Comparison of ENCODE assay signal across 15 cellular contexts in the genomic region with DNA sequence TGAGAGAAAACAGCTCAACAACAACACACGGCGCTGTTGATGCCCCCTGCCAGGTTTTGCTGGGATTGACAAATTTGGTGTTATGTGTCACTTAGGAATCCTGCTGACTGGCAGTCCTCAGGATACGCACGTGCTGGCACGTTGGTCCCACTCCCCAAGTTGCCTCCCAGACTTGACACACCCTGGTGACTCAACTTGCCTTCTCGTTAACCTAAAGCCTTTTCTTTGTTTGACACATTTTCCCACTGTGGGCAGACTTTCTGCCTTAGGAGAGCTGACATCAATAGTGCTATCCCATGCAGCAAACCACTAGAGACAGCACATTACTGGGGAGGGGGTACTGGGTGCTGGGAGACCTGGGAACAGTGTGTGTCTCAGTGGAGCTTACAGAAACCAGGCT.
DNase-seq lines count a peak whose midpoint lies in the region; ATAC-seq, FAIRE-seq and TF ChIP-seq lines count a peak whose summit lies in the region.
"Had no signal": no experiment of that assay in that cellular context is flagged by ENCODE, and none has a peak within 500 bp of the region (broad histone marks: within the 10 kb centered on the region; RNA-seq: fewer than 3 reads in every experiment).

No MANE protein-coding gene starts in this region.

- peak overlapping the region; percentile 54 for H3K27ac Mint-ChIP-seq in activated T-helper 2 cell treated with anti-CD3 and anti-CD28 coated beads, Interferon-gamma antibody, Interleukin-2, Interleukin-4, amounts not matched to agents 10 μg/mL and 5 μg/mL and 100 μg/mL, durations not matched to agents 14 hours and 24 hours and 36 hours

- no peaks in the 10 kb centered on the region for H3K27me3 Mint-ChIP-seq in activated T-helper 2 cell treated with anti-CD3 and anti-CD28 coated beads, Interferon-gamma antibody, Interleukin-2, Interleukin-4, amounts not matched to agents 10 μg/mL and 5 μg/mL and 100 μg/mL, durations not matched to agents 14 hours and 24 hours and 36 hours (ENCODE audit: low read depth)

- H3K4me1 Mint-ChIP-seq in activated T-helper 2 cell treated with anti-CD3 and anti-CD28 coated beads, Interferon-gamma antibody, Interleukin-2, Interleukin-4, amounts not matched to agents 10 μg/mL and 5 μg/mL and 100 μg/mL, durations not matched to agents 14 hours and 24 hours and 36 hours (ENCODE audit: low read depth): peaks cover 52% of the 10 kb centered on the region

- no peak for ATAC-seq in HG02610 (IDR thresholded peaks at IDR 0.05; ENCODE audit: unreplicated experiment)
- ATAC-seq: SK-N-SH treated with all-trans-retinoic acid at 6 μM for 48 hours had no signal

- no peak for TF ChIP-seq CTCF in GM10248 (IDR thresholded peaks at IDR 0.05; ENCODE audit: control extremely low read depth, extremely low read depth, low read depth, missing control alignments)

- CTCF ChIA-PET in GM10248 (lab: Yijun Ruan, JAX): interaction anchor here (1.4 kb wide), 1 partner anchor 10 kb away, joined by 4 read pairs; no protein-coding TSS in a partner anchor

- POLR2A ChIA-PET in GM10248 (lab: Yijun Ruan, JAX): no interaction called here

- H3K4me3 Mint-ChIP-seq in activated T-helper 2 cell treated with anti-CD3 and anti-CD28 coated beads, Interferon-gamma antibody, Interleukin-2, Interleukin-4, amounts not matched to agents 10 μg/mL and 5 μg/mL and 100 μg/mL, durations not matched to agents 14 hours and 24 hours and 36 hours (ENCODE audit: low read depth): no peak overlapping the region

- no peak for FAIRE-seq in urothelium cell line (lab: Jason Lieb, UNC)
- FAIRE-seq: GM19239 had no signal

- H3K9me3 Mint-ChIP-seq in activated T-helper 2 cell treated with anti-CD3 and anti-CD28 coated beads, Interferon-gamma antibody, Interleukin-2, Interleukin-4, amounts not matched to agents 10 μg/mL and 5 μg/mL and 100 μg/mL, durations not matched to agents 14 hours and 24 hours and 36 hours: no peaks in the 10 kb centered on the region

- intact Hi-C loops in activated T-helper 2 cell treated with anti-CD3 and anti-CD28 coated beads, Interferon-gamma antibody, Interleukin-2, Interleukin-4, amounts not matched to agents 10 μg/mL and 5 μg/mL and 100 μg/mL, durations not matched to agents 14 hours and 24 hours and 36 hours (cut with micrococcal nuclease): no loop called here

- peaks cover 85% of the 10 kb centered on the region for H3K36me3 Mint-ChIP-seq in activated T-helper 2 cell treated with anti-CD3 and anti-CD28 coated beads, Interferon-gamma antibody, Interleukin-2, Interleukin-4, amounts not matched to agents 10 μg/mL and 5 μg/mL and 100 μg/mL, durations not matched to agents 14 hours and 24 hours and 36 hours (ENCODE audit: low read depth)

- peak; percentile 10 for DNase-seq in stimulated activated CD4-positive, alpha-beta T cell treated with anti-CD3 and anti-CD28 coated beads, Interleukin-1b, Interleukin-23, amount 100 ng/mL, for 48 hours
- no peak for DNase-seq in stimulated activated CD4-positive, alpha-beta T cell treated with anti-CD3 and anti-CD28 coated beads, Interleukin-2, amount 100 ng/mL, for 24 hours
- no peak for DNase-seq in activated T-helper 2 cell treated with anti-CD3 and anti-CD28 coated beads, Interferon-gamma antibody, Interleukin-2, Interleukin-4, amounts not matched to agents 10 μg/mL and 5 μg/mL and 100 μg/mL, durations not matched to agents 14 hours and 24 hours and 36 hours (ENCODE audit: low spot score)
- DNase-seq in kidney glomerular epithelial cell (lab: John Stamatoyannopoulos, UW) (peak; percentile 14), urothelium cell line (ENCODE audit: low spot score) (peak; percentile 29), NK-92 (lab: John Stamatoyannopoulos, UW; ENCODE audit: unreplicated experiment) (no peak), GM10248 (ENCODE audit: extremely low spot score) (no peak)
- DNase-seq: activated CD4-positive, CD25-positive, alpha-beta regulatory T cell treated with anti-CD3 and anti-CD28 coated beads, Interleukin-2, amount 50 U/mL, for 72 hours; BE2C; caudate nucleus; midbrain; posterior cingulate gyrus had no signal

Comparison
In these comparisons a context has a peak if more than half of its experiments do, and no peak if none do; other contexts are left out.
1. DNase-seq: peak in stimulated activated CD4-positive, alpha-beta T cell treated with anti-CD3 and anti-CD28 coated beads, Interleukin-1b, Interleukin-23, amount 100 ng/mL, for 48 hours (single experiment), kidney glomerular epithelial cell (single experiment) and urothelium cell line (single experiment); none in stimulated activated CD4-positive, alpha-beta T cell treated with anti-CD3 and anti-CD28 coated beads, Interleukin-2, amount 100 ng/mL, for 24 hours (0 of 2), activated T-helper 2 cell treated with anti-CD3 and anti-CD28 coated beads, Interferon-gamma antibody, Interleukin-2, Interleukin-4, amounts not matched to agents 10 μg/mL and 5 μg/mL and 100 μg/mL, durations not matched to agents 14 hours and 24 hours and 36 hours (single experiment), NK-92 (single experiment) and GM10248 (single experiment).